In genomic region chr6:157047951-157048350, GRCh38 we compare ENCODE assay signal across 1 cellular context.
TF ChIP-seq lines count a peak whose summit lies in the region.

No MANE protein-coding gene starts in this region.

TF ChIP-seq in K562, 482 proteins besides CTCF, POLR2A, EP300 and RAD21:
- no peak for TF ChIP-seq ZNF609 (CRISPR knock-in tag; IDR thresholded peaks at IDR 0.05; ENCODE audit: borderline replicate concordance)
- no peak for TF ChIP-seq HDAC1 (IDR thresholded peaks at IDR 0.05)
- TF ChIP-seq CHD1 (IDR thresholded peaks at IDR 0.05; ENCODE audit: low read length), result no peak
- no peak for TF ChIP-seq NFE2L1 (tag; IDR thresholded peaks at IDR 0.05; ENCODE audit: borderline replicate concordance, low read depth)
- TF ChIP-seq ATF4 (CRISPR knock-in tag; IDR thresholded peaks at IDR 0.05), result no peak
- TF ChIP-seq SIX5 (IDR thresholded peaks at IDR 0.05; ENCODE audit: borderline replicate concordance in 1 of 2, insufficient read depth in 1 of 2, low read depth in 1 of 2, low read length in 2 of 2), result no peak
- peak; percentile 57 for TF ChIP-seq PKNOX1 (IDR thresholded peaks at IDR 0.05)
- TF ChIP-seq ZNF316 (IDR thresholded peaks at IDR 0.05), result 0 out of 2 replicates have a peak, but pooled peaks have one; percentile 14
- TF ChIP-seq ZNF507 (tag; conservative IDR thresholded peaks at IDR 0.05), result no peak
- peak; percentile 86 for TF ChIP-seq NFIC (IDR thresholded peaks at IDR 0.05)
- no peak for TF ChIP-seq FOXA3 (CRISPR knock-in tag; conservative IDR thresholded peaks at IDR 0.05 in 1 of 2, IDR thresholded peaks at IDR 0.05 in 1 of 2)
- TF ChIP-seq CHAMP1 (IDR thresholded peaks at IDR 0.05), result no peak
- TF ChIP-seq CEBPB (tag; IDR thresholded peaks at IDR 0.05), result peak; percentile 56
- TF ChIP-seq MAFG (tag; conservative IDR thresholded peaks at IDR 0.05), result peak; percentile 31; the same call in 1 of the 2 replicates
- TF ChIP-seq NONO (IDR thresholded peaks at IDR 0.05; ENCODE audit: low read depth in 2 of 2, low read length in 1 of 2), result no peak
- TF ChIP-seq, protein P1, sequence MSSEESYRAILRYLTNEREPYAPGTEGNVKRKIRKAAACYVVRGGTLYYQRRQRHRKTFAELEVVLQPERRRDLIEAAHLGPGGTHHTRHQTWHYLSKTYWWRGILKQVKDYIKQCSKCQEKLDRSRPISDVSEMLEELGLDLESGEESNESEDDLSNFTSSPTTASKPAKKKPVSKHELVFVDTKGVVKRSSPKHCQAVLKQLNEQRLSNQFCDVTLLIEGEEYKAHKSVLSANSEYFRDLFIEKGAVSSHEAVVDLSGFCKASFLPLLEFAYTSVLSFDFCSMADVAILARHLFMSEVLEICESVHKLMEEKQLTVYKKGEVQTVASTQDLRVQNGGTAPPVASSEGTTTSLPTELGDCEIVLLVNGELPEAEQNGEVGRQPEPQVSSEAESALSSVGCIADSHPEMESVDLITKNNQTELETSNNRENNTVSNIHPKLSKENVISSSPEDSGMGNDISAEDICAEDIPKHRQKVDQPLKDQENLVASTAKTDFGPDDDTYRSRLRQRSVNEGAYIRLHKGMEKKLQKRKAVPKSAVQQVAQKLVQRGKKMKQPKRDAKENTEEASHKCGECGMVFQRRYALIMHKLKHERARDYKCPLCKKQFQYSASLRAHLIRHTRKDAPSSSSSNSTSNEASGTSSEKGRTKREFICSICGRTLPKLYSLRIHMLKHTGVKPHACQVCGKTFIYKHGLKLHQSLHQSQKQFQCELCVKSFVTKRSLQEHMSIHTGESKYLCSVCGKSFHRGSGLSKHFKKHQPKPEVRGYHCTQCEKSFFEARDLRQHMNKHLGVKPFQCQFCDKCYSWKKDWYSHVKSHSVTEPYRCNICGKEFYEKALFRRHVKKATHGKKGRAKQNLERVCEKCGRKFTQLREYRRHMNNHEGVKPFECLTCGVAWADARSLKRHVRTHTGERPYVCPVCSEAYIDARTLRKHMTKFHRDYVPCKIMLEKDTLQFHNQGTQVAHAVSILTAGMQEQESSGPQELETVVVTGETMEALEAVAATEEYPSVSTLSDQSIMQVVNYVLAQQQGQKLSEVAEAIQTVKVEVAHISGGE (CRISPR knock-in tag; IDR thresholded peaks at IDR 0.05), result no peak
- no peak for TF ChIP-seq FOS (IDR thresholded peaks at IDR 0.05; ENCODE audit: extremely low read depth, insufficient read length)
- TF ChIP-seq EHMT2 (IDR thresholded peaks at IDR 0.05), result 0 out of 2 replicates have a peak, but pooled peaks have one; percentile 18
- TF ChIP-seq NR2C2 (CRISPR knock-in tag; IDR thresholded peaks at IDR 0.05), result no peak
- TF ChIP-seq NR2C2 (tag; IDR thresholded peaks at IDR 0.05), result no peak
- TF ChIP-seq NFE2 (IDR thresholded peaks at IDR 0.05; ENCODE audit: low read depth), result peak; percentile 22; the same call in 1 of the 2 replicates
- no peak for TF ChIP-seq PBX2 (CRISPR knock-in tag; IDR thresholded peaks at IDR 0.05; ENCODE audit: low read depth)
- peak; percentile 77 for TF ChIP-seq PBX2 (tag; conservative IDR thresholded peaks at IDR 0.05; ENCODE audit: low read depth)
- no peak for TF ChIP-seq ZNF347 (CRISPR knock-in tag; IDR thresholded peaks at IDR 0.05; ENCODE audit: low read depth)
- TF ChIP-seq SMAD1 (IDR thresholded peaks at IDR 0.05; ENCODE audit: low read depth, low read length, partially characterized antibody), result no peak
- TF ChIP-seq C11orf30 (IDR thresholded peaks at IDR 0.05; ENCODE audit: low read depth), result peak; percentile 59
- TF ChIP-seq ZEB2 (IDR thresholded peaks at IDR 0.05), result no peak
- peak; percentile 39; the same call in 1 of the 2 replicates for TF ChIP-seq EP400 (IDR thresholded peaks at IDR 0.05)
- peak; percentile 71; the same call in 1 of the 2 replicates for TF ChIP-seq CREB3L1 (IDR thresholded peaks at IDR 0.05; ENCODE audit: borderline replicate concordance, low read depth)
- TF ChIP-seq MEIS2 (IDR thresholded peaks at IDR 0.05; ENCODE audit: partially characterized antibody), result peak; percentile 83
- no peak for TF ChIP-seq TBP (optimal IDR thresholded peaks at IDR 0.05; ENCODE audit: low read depth, low read length)
